In the genomic region with DNA sequence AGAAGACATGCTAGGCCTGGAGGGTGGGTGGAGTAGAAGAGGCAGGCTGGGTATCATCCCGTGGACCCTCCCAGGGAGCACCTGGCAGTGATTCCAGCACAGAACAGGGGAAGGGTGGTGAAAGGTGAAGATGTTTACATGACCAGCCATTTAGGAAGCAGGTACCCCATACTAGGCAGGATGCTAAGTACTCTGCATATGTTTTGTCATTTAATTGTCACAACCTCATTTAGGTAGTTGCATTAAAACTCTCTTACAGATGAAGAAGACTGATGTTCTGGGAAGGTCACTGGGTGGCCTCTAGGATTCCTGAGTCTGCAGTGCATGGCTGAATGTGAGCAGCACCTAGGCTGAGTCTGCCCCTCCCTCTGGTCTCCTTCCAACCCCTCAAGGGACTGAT, we compare ENCODE assay signal across 10 cellular contexts. TPM values are rescaled to one million over a fixed set of nuclear protein-coding genes. Genes with fewer than 3 reads are reported as not detected.
DNase-seq lines count a peak whose midpoint lies in the region; ATAC-seq and TF ChIP-seq lines count a peak whose summit lies in the region.
"Had no signal": no experiment of that assay in that cellular context is flagged by ENCODE, and none has a peak within 500 bp of the region (broad histone marks: within the 10 kb centered on the region; RNA-seq: fewer than 3 reads in every experiment).

No MANE protein-coding gene starts in this region.

- TF ChIP-seq EP300 in sigmoid colon (IDR thresholded peaks at IDR 0.05), result no peak

- TF ChIP-seq CTCF in GM23338 (conservative IDR thresholded peaks at IDR 0.05; ENCODE audit: low read depth in 2 of 2), result no peak
- no peak for TF ChIP-seq CTCF in esophagus squamous epithelium (IDR thresholded peaks at IDR 0.05)
- no peak for TF ChIP-seq CTCF in sigmoid colon (IDR thresholded peaks at IDR 0.05)
- no peak for TF ChIP-seq CTCF in type B pancreatic cell (conservative IDR thresholded peaks at IDR 0.05)

- H3K9me2 ChIP-seq in GM23338 (ENCODE audit: insufficient read depth), result 0 out of 2 replicates have a peak, but pooled peaks cover 2% of the 10 kb centered on the region

- H3K4me1 ChIP-seq in GM23338 (ENCODE audit: insufficient read depth) (peaks cover 59% of the 10 kb centered on the region), esophagus squamous epithelium (peaks cover 97 to 100% (median 98%) of the 10 kb centered on the region in 3 donors), sigmoid colon (peaks cover 0 to 96% (median 96%) of the 10 kb centered on the region in 4 donors)

- peaks cover 36% of the 10 kb centered on the region for H3K36me3 Mint-ChIP-seq in GM23338 (ENCODE audit: low read depth)
- H3K36me3 Mint-ChIP-seq in T-helper 17 cell (ENCODE audit: low read depth), result peaks cover 3% of the 10 kb centered on the region
- peaks cover 9% of the 10 kb centered on the region for H3K36me3 Mint-ChIP-seq in type B pancreatic cell

- H3K9me3 Mint-ChIP-seq in GM23338, result no peaks in the 10 kb centered on the region
- H3K9me3 Mint-ChIP-seq in type B pancreatic cell, result no peaks in the 10 kb centered on the region

- H3K4me1 Mint-ChIP-seq in GM23338 (peaks cover 84% of the 10 kb centered on the region), T-helper 17 cell (peaks cover 81% of the 10 kb centered on the region), type B pancreatic cell (ENCODE audit: unreplicated experiment) (peaks cover 38% of the 10 kb centered on the region)

- DNase-seq in GM23338 (ENCODE audit: low spot score) (peak; percentile 37), T-helper 17 cell (no peak), esophagus squamous epithelium (lab: John Stamatoyannopoulos, UW) (no peak), sigmoid colon (peak; percentile 40), SKM-1 (lab: John Stamatoyannopoulos, UW; ENCODE audit: unreplicated experiment) (no peak), type B pancreatic cell (ENCODE audit: extremely low spot score, unreplicated experiment) (no peak)
- no peak for DNase-seq in activated CD4-positive, CD25-positive, alpha-beta regulatory T cell (lab: John Stamatoyannopoulos, UW)
- DNase-seq: DMS79 treated with DMSO at 0.1 percent for 48 hours, NCI-H1930 had no signal

- H3K4me3 ChIP-seq in GM23338 (0 out of 2 replicates have a peak overlapping the region, but pooled peaks have one; percentile 26), esophagus squamous epithelium (no peak overlapping the region), sigmoid colon (no peak overlapping the region)

- H3K36me3 ChIP-seq in GM23338 (ENCODE audit: insufficient read depth), result no peaks in the 10 kb centered on the region
- H3K36me3 ChIP-seq in esophagus squamous epithelium, result peaks cover 0 to 25% (median 0%) of the 10 kb centered on the region in 3 donors
- H3K36me3 ChIP-seq in sigmoid colon, result no peaks in the 10 kb centered on the region

- peak overlapping the region; percentile 72; the same call in 1 of the 2 replicates for H3K27ac Mint-ChIP-seq in GM23338
- H3K27ac Mint-ChIP-seq in T-helper 17 cell, result peak overlapping the region; percentile 96
- no peak overlapping the region for H3K27ac Mint-ChIP-seq in type B pancreatic cell

- no peaks in the 10 kb centered on the region for H3F3A ChIP-seq in GM23338 (replicated peaks; ENCODE audit: low read depth)

- H3K4me3 Mint-ChIP-seq in GM23338 (peak overlapping the region; percentile 40; the same call in 2 of the 3 replicates), T-helper 17 cell (peak overlapping the region; percentile 81), type B pancreatic cell (no peak overlapping the region)

- H3K4me2 ChIP-seq in GM23338, result peak overlapping the region; percentile 70

- H3K27me3 ChIP-seq in GM23338 (ENCODE audit: insufficient read depth) (no peaks in the 10 kb centered on the region), esophagus squamous epithelium (no peaks in the 10 kb centered on the region), sigmoid colon (no peaks in the 10 kb centered on the region)

- H3K9me3 ChIP-seq in T-helper 17 cell (ENCODE audit: control insufficient read depth, low read length, poor library complexity, severe bottlenecking), result no peaks in the 10 kb centered on the region
- H3K9me3 ChIP-seq in esophagus squamous epithelium, result no peaks in the 10 kb centered on the region
- no peaks in the 10 kb centered on the region for H3K9me3 ChIP-seq in sigmoid colon

- peaks cover 99% of the 10 kb centered on the region for H3K79me2 ChIP-seq in GM23338 (replicated peaks; ENCODE audit: insufficient read depth)

- no peak overlapping the region for H2AFZ ChIP-seq in GM23338

- WGBS in esophagus squamous epithelium, 2 donors, result 46 to 72% methylated on average over 1 of the region's 1 CpG
- 84 to 93% methylated on average over 1 of the region's 1 CpG for WGBS in sigmoid colon, 2 donors

- peaks cover 11% of the 10 kb centered on the region; the same call in 1 of the 2 replicates for H4K20me1 ChIP-seq in GM23338 (replicated peaks; ENCODE audit: insufficient read depth)

- H3K27me3 Mint-ChIP-seq in GM23338 (ENCODE audit: insufficient read depth, low read depth, poor library complexity) (peaks cover 10% of the 10 kb centered on the region), T-helper 17 cell (no peaks in the 10 kb centered on the region), type B pancreatic cell (no peaks in the 10 kb centered on the region)

- intact Hi-C loops in esophagus squamous epithelium (cut with DNase I), result no loop called here
- intact Hi-C loops in sigmoid colon (cut with DNase I), result no loop called here

- H3K27ac ChIP-seq in GM23338 (ENCODE audit: low read depth) (peak overlapping the region; percentile 86; the same call in 1 of the 2 replicates), esophagus squamous epithelium (peak overlapping the region; percentile 84 to 99 (median 96)), sigmoid colon (peak overlapping the region in 3 of 4 donors; percentile 53 to 99 (median 75))

- peak; percentile 40 for ATAC-seq in GM23338
- ATAC-seq in T-helper 17 cell, result no peak

- no peak for TF ChIP-seq POLR2A in esophagus squamous epithelium (IDR thresholded peaks at IDR 0.05)
- TF ChIP-seq POLR2A in sigmoid colon (IDR thresholded peaks at IDR 0.05), result no peak

TF ChIP-seq in GM23338, 12 proteins besides CTCF, POLR2A, EP300 and RAD21 (continues in another document):
- TF ChIP-seq, protein P1, sequence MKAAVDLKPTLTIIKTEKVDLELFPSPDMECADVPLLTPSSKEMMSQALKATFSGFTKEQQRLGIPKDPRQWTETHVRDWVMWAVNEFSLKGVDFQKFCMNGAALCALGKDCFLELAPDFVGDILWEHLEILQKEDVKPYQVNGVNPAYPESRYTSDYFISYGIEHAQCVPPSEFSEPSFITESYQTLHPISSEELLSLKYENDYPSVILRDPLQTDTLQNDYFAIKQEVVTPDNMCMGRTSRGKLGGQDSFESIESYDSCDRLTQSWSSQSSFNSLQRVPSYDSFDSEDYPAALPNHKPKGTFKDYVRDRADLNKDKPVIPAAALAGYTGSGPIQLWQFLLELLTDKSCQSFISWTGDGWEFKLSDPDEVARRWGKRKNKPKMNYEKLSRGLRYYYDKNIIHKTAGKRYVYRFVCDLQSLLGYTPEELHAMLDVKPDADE (IDR thresholded peaks at IDR 0.05), result no peak

RNA-seq across cellular contexts. Expression of a gene that starts 15.2 kb away (rescaled TPM):
- total RNA-seq in GM23338 (2014; rRNA removed; shearing (Covaris generic)), result 15.2 and 15.9 TPM in 2 replicates
- polyA plus RNA-seq in GM23338 (2016; fragmentation: Nextera tagmentation; extraction: Ambion mirVana), result 6.4 and 6.9 TPM in 2 replicates
- total RNA-seq in T-helper 17 cell, result 10 to 100 TPM; 30.6 to 47.1 TPM
- total RNA-seq in esophagus squamous epithelium, result 10 to 100 TPM; 37.6 to 61.6 (median 38.4) TPM
- 10 to 100 TPM; 11.4 to 22.4 (median 15.3) TPM for total RNA-seq in sigmoid colon
- polyA plus RNA-seq in sigmoid colon, result 1 to 10 TPM; 1.2 to 8.6 (median 1.6) TPM
- total RNA-seq in type B pancreatic cell (ENCODE audit: low replicate concordance), result 8.5 and 19.9 TPM in 2 replicates

RNA-seq across cellular contexts. Expression of a gene that starts 30.5 kb away (rescaled TPM):
- total RNA-seq in GM23338 (2014; rRNA removed; shearing (Covaris generic)), result 0.39 and 0.63 TPM in 2 replicates
- polyA plus RNA-seq in GM23338 (2016; fragmentation: Nextera tagmentation; extraction: Ambion mirVana) (0.24 and 0.89 TPM in 2 replicates), sigmoid colon (under 1 TPM in 1 of 3 donors, not detected in 2; 0.09 TPM)
- total RNA-seq in T-helper 17 cell (not detected), esophagus squamous epithelium (under 1 TPM in 3 of 4 donors, not detected in 1; 0.13 to 0.41 (median 0.19) TPM), sigmoid colon (1 to 10 TPM in 1 of 4 donors, under 1 TPM in 3; 0.36 to 1.1 (median 0.61) TPM), type B pancreatic cell (ENCODE audit: low replicate concordance) (0.24 and 0.34 TPM in 2 replicates)

RNA-seq across cellular contexts. Expression of a gene that starts 54.1 kb away (rescaled TPM):
- 30.7 and 39.3 TPM in 2 replicates for total RNA-seq in GM23338 (2014; rRNA removed; shearing (Covaris generic))
- 49.8 and 51.3 TPM in 2 replicates for polyA plus RNA-seq in GM23338 (2016; fragmentation: Nextera tagmentation; extraction: Ambion mirVana)
- 1 to 10 TPM in 1 of 2 donors, under 1 TPM in 1; 0.70 to 1.1 TPM for total RNA-seq in T-helper 17 cell
- 10 to 100 TPM in 2 of 4 donors, 1 to 10 TPM in 2; 6.1 to 20.6 (median 13.8) TPM for total RNA-seq in esophagus squamous epithelium
- 1 to 10 TPM in 3 of 4 donors, under 1 TPM in 1; 0.68 to 2.1 (median 1.4) TPM for total RNA-seq in sigmoid colon
- polyA plus RNA-seq in sigmoid colon, result 10 to 100 TPM in 2 of 3 donors, 1 to 10 TPM in 1; 9.7 to 13.2 (median 12.2) TPM
- 2.8 and 8.2 TPM in 2 replicates for total RNA-seq in type B pancreatic cell (ENCODE audit: low replicate concordance)
- total RNA-seq: skeletal muscle tissue had no signal

Comparison
In these comparisons a context has a peak if more than half of its experiments do, and no peak if none do; other contexts are left out.
1. DNase-seq: peak in GM23338 (single experiment) and sigmoid colon (single experiment); none in T-helper 17 cell (0 of 3), esophagus squamous epithelium (single experiment), SKM-1 (single experiment), type B pancreatic cell (single experiment) and activated CD4-positive, CD25-positive, alpha-beta regulatory T cell (0 of 4).
2. Peak in every context shown above with its lines, with median percentiles within 50 percentile points of each other: H3K27ac ChIP-seq.